Comparison of ENCODE assay signal across 1 cellular context in the genomic region with DNA sequence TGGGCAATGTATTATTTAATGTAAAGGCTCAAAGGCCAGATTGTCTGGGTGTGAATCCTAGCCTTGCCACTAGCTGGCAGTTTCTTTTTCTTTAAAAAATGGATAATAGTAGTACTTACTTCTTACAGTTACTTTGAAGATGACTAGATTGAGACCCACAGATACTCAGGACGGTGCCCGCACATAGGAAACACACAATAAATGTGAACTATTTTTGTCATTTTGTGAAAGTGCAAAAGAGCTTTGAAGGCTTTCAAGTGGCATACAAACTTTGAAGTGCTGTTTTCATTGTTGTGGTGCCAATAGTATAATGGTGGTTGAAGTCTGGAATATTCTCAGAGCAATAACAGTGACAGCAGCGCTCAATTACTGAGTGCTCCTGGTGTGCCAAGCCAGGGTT.
TF ChIP-seq lines count a peak whose summit lies in the region.

No MANE protein-coding gene starts in this region.

TF ChIP-seq in GM12878, 131 proteins besides CTCF, POLR2A, EP300 and RAD21 (continued from another document):
- TF ChIP-seq, protein P1, sequence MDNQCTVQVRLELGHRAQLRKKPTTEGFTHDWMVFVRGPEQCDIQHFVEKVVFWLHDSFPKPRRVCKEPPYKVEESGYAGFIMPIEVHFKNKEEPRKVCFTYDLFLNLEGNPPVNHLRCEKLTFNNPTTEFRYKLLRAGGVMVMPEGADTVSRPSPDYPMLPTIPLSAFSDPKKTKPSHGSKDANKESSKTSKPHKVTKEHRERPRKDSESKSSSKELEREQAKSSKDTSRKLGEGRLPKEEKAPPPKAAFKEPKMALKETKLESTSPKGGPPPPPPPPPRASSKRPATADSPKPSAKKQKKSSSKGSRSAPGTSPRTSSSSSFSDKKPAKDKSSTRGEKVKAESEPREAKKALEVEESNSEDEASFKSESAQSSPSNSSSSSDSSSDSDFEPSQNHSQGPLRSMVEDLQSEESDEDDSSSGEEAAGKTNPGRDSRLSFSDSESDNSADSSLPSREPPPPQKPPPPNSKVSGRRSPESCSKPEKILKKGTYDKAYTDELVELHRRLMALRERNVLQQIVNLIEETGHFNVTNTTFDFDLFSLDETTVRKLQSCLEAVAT (IDR thresholded peaks at IDR 0.05) = no peak
